In the genomic region with DNA sequence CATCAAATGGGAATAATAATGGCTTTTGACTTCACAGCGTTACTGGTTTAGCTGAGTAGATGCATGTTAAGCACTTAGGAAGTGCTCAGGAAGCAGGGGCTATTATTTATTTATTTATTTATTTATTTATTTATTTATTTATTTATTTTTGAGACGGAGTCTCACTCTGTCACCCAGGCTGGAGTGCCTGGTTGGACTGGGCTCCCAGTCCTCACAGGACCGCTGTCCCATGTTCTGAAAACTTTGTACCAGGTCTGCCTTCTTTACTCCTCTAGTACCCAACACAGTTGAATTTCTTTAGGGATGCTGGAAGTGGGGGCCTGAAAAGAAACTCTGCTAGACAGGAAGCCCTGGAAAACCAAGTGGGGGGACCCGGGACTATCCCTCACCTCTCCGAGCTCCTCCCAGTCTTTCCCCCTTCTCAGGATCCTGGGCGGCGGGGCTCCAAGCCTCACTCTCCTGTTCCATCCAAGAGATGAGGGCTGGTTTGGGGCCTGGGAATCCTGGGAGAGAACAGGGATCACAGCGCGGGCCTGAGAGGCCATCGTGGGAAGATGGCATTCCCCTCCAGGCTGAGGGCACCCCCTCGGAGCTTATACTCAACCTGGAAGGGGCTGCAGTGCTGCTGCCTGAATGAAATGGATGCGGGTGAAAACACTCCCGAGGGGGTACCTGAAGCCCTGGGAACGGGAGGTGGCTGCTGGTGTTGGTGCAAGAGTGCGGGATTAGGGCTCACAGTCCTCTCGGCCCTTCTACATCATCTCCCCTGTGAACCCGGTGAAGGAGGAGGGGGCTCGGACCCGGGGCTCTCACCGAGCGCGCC, we compare ENCODE assay signal across 8 cellular contexts. TPM values are rescaled to one million over a fixed set of nuclear protein-coding genes. Genes with fewer than 3 reads are reported as not detected.
DNase-seq lines count a peak whose midpoint lies in the region; ATAC-seq, FAIRE-seq and TF ChIP-seq lines count a peak whose summit lies in the region.

No MANE protein-coding gene starts in this region.

- no peak; the same call in 1 of the 2 replicates for TF ChIP-seq POLR2A in A549 (IDR thresholded peaks at IDR 0.05; ENCODE audit: low read length)

- TF ChIP-seq RAD21 in A549 (conservative IDR thresholded peaks at IDR 0.05 in 1 of 2, IDR thresholded peaks at IDR 0.05 in 1 of 2) = no peak

- peak overlapping the region; percentile 81 for H3K4ac ChIP-seq in neuronal stem cell (ENCODE audit: low read length)

- no peaks in the 10 kb centered on the region for H3K27me3 Mint-ChIP-seq in activated B cell treated with CpG ODN at 0.5 μM for 24 hours

- H3K4me3 Mint-ChIP-seq in activated B cell treated with CpG ODN at 0.5 μM for 24 hours = peak overlapping the region; percentile 87

- TF ChIP-seq EP300 in A549 (IDR thresholded peaks at IDR 0.05) = no peak

- no peaks in the 10 kb centered on the region for H3K9me3 Mint-ChIP-seq in activated B cell treated with CpG ODN at 0.5 μM for 24 hours

- H2AK5ac ChIP-seq in neuronal stem cell (ENCODE audit: low read depth, low read length) = peak overlapping the region; percentile 68

- 64% methylated on average over 16 of the region's 22 CpGs for WGBS in A549 (ENCODE audit: missing lambda C conversion rate)
- no CpG with 5 or more reads among the region's 22 CpGs for WGBS in neuronal stem cell (ENCODE audit: extremely low coverage in 2 of 2, insufficient read length in 2 of 2, insufficient replicate concordance in 1 of 2), 2 donors

- H3K18ac ChIP-seq in neuronal stem cell (ENCODE audit: low read length) = peak overlapping the region; percentile 96

- no peaks in the 10 kb centered on the region for H3K27me3 ChIP-seq in neuronal stem cell (ENCODE audit: control insufficient read depth in 3 of 3, insufficient read depth in 3 of 3, low read depth in 1 of 3, low read length in 3 of 3)

- H3K4me3 ChIP-seq in A549 (peak overlapping the region; percentile 53), neuronal stem cell (ENCODE audit: low read length in 2 of 2) (peak overlapping the region; percentile 88 to 94)

- TF ChIP-seq CTCF in A549 (IDR thresholded peaks at IDR 0.05) (no peak), activated B cell treated with CpG ODN at 0.5 μM for 24 hours (IDR thresholded peaks at IDR 0.05) (no peak)

- no peak for FAIRE-seq in A549 (lab: Jason Lieb, UNC)

- peak overlapping the region; percentile 97 for H3K9ac ChIP-seq in neuronal stem cell (ENCODE audit: low read depth, low read length, poor library complexity)

- POLR2A ChIA-PET in A549 (lab: Yijun Ruan, JAX) (interaction anchor here (0.7 to 2.7 kb wide), 3 partner anchors 13 to 119 kb away, joined by 4 to 44 read pairs (median 6); partner anchors contain the start of gene ZNF764), activated B cell treated with CpG ODN at 0.5 μM for 24 hours (lab: Charles Lee) (interaction anchor here (0.8 to 2.9 kb wide), 25 partner anchors 12 to 505 kb away, joined by 3 to 152 read pairs (median 9); partner anchors contain the start of genes ALDOA, CD2BP2, CORO1A and DCTPP1)

- intact Hi-C loops in activated B cell treated with CpG ODN at 0.5 μM for 24 hours (cut with micrococcal nuclease) = loop anchor here (1.0 kb wide), 2 partner anchors 36 to 44 kb away; no protein-coding TSS in a partner anchor

- H3K36me3 ChIP-seq in neuronal stem cell (replicated peaks in 1 of 2; ENCODE audit: control insufficient read depth in 2 of 2, insufficient read depth in 2 of 2, low read length in 2 of 2) = peaks cover under 1 to 7% of the 10 kb centered on the region in 2 donors

- H3K4me2 ChIP-seq in A549 (peak overlapping the region; percentile 90), neuronal stem cell (ENCODE audit: insufficient read depth, low read length, poor library complexity, severe bottlenecking) (peak overlapping the region; percentile 62)

- no peaks in the 10 kb centered on the region for H3K36me3 Mint-ChIP-seq in activated B cell treated with CpG ODN at 0.5 μM for 24 hours (ENCODE audit: low read depth)

- peak overlapping the region; percentile 96 for H2AFZ ChIP-seq in neuronal stem cell (ENCODE audit: low read length)

- H3K14ac ChIP-seq in neuronal stem cell (ENCODE audit: low read length) = peak overlapping the region; percentile 77

- peak overlapping the region; percentile 97 for H2BK5ac ChIP-seq in neuronal stem cell (ENCODE audit: low read length)

- no peak overlapping the region for H2BK15ac ChIP-seq in neuronal stem cell (ENCODE audit: low read length)

- H3K4me1 Mint-ChIP-seq in activated B cell treated with CpG ODN at 0.5 μM for 24 hours = peaks cover 41% of the 10 kb centered on the region

- DNase-seq in A549 (ENCODE audit: low read depth in 1 of 2, low spot score in 1 of 2) (no peak), activated B cell treated with CpG ODN at 0.5 μM for 24 hours (no peak), foreskin melanocyte (peak; percentile 26), neuronal stem cell (ENCODE audit: low spot score) (peak; percentile 23), NCI-H446 treated with DMSO at 0.1 percent for 48 hours (lab: John Stamatoyannopoulos, UW) (no peak)
- no peak for DNase-seq in central memory CD4-positive, alpha-beta T cell

- peak overlapping the region; percentile 89 for H3K27ac Mint-ChIP-seq in activated B cell treated with CpG ODN at 0.5 μM for 24 hours

- no peak overlapping the region for H4K91ac ChIP-seq in neuronal stem cell (ENCODE audit: low read depth, low read length, poor library complexity)

- peaks cover 5% of the 10 kb centered on the region for H3K79me1 ChIP-seq in neuronal stem cell (ENCODE audit: low read depth, low read length)

- H2BK120ac ChIP-seq in neuronal stem cell (ENCODE audit: low read depth, low read length) = no peak overlapping the region

- H3K27ac ChIP-seq in A549 (peak overlapping the region; percentile 87 to 98), neuronal stem cell (replicated peaks; ENCODE audit: low read length) (peak overlapping the region; percentile 96)

- CTCF ChIA-PET in A549 (lab: Yijun Ruan, JAX) (interaction anchor here (1.0 to 2.8 kb wide), 6 partner anchors 9 to 58 kb away, joined by 3 to 14 read pairs (median 6); partner anchors contain the start of gene ZNF764), activated B cell treated with CpG ODN at 0.5 μM for 24 hours (lab: Charles Lee) (interaction anchor here (1.2 to 2.8 kb wide), 3 partner anchors 12 to 141 kb away, joined by 5 to 13 read pairs (median 12); partner anchors contain the start of genes DCTPP1 and ZNF764)

- ATAC-seq in A549 = peak in 1 of 2 experiments; percentile 1; a peak in 2 of 6 replicates
- peak; percentile 2 for ATAC-seq in GM21447 (IDR thresholded peaks at IDR 0.05; ENCODE audit: unreplicated experiment)
- no peak for ATAC-seq in activated B cell treated with CpG ODN at 0.5 μM for 24 hours (ENCODE audit: low read depth)
- no peak for ATAC-seq in GM18517 (IDR thresholded peaks at IDR 0.05; ENCODE audit: unreplicated experiment)

- H4K8ac ChIP-seq in neuronal stem cell (ENCODE audit: low read depth, low read length) = peak overlapping the region; percentile 29

- H3K23ac ChIP-seq in neuronal stem cell (ENCODE audit: low read depth, low read length, poor library complexity) = peak overlapping the region; percentile 89

- H3K4me1 ChIP-seq in A549 (peaks cover 42% of the 10 kb centered on the region), neuronal stem cell (ENCODE audit: control insufficient read depth in 2 of 2, insufficient read depth in 1 of 2, low read depth in 1 of 2, low read length in 2 of 2) (peaks cover 0 to 4% of the 10 kb centered on the region in 2 donors)

- no peak overlapping the region for H2BK12ac ChIP-seq in neuronal stem cell (ENCODE audit: low read length)

- H3K9me3 ChIP-seq in A549 (no peaks in the 10 kb centered on the region), neuronal stem cell (replicated peaks in 1 of 2; ENCODE audit: control insufficient read depth in 2 of 2, insufficient read depth in 1 of 2, low read depth in 1 of 2, low read length in 2 of 2) (peaks cover 0 to 3% of the 10 kb centered on the region in 2 donors)

RNA-seq across cellular contexts. Expression of gene ZNF688, which starts 0.7 kb away (rescaled TPM):
- polyA plus RNA-seq in A549 (2011; rRNA removed) = 4.8 and 6.7 TPM in 2 replicates
- polyA plus RNA-seq in A549 (2012; cell fraction: cytosol; rRNA removed) = 5.1 and 5.6 TPM in 2 replicates
- polyA plus RNA-seq in A549 (2012; cell fraction: nucleus; rRNA removed) = 3.5 and 4.5 TPM in 2 replicates
- 4.6 to 5.4 TPM (median 4.8 TPM) in 3 replicates for polyA plus RNA-seq in A549 (2017; fragmentation: RNase III; extraction: RNeasy Plus Mini Kit Qiagen cat#74134 plus additional on column Dnase treatment)
- 1.6 and 2.4 TPM in 2 replicates for polyA minus RNA-seq in A549 (2011; rRNA and poly(A)+ RNA removed)
- total RNA-seq in activated B cell treated with CpG ODN at 0.5 μM for 24 hours = 13.9 and 14.7 TPM in 2 replicates
- 6.6 TPM for polyA plus RNA-seq in neuronal stem cell (2013, experiment 1 of 2)
- polyA plus RNA-seq in neuronal stem cell (2013, experiment 2 of 2) = 7.2 TPM

RNA-seq across cellular contexts. Expression of gene ZNF764, which starts 12.7 kb away (rescaled TPM):
- polyA plus RNA-seq in A549 (2011; rRNA removed) (2.9 and 3.0 TPM in 2 replicates), A549 (2017; fragmentation: RNase III; extraction: RNeasy Plus Mini Kit Qiagen cat#74134 plus additional on column Dnase treatment) (3.5 to 4.0 TPM (median 4.0 TPM) in 3 replicates)
- 3.6 and 4.5 TPM in 2 replicates for polyA plus RNA-seq in A549 (2012; cell fraction: cytosol; rRNA removed)
- polyA plus RNA-seq in A549 (2012; cell fraction: nucleus; rRNA removed) = 5.7 and 6.5 TPM in 2 replicates
- 2.0 and 3.1 TPM in 2 replicates for polyA minus RNA-seq in A549 (2011; rRNA and poly(A)+ RNA removed)
- total RNA-seq in activated B cell treated with CpG ODN at 0.5 μM for 24 hours = 16.1 and 19.2 TPM in 2 replicates
- 7.9 TPM for polyA plus RNA-seq in neuronal stem cell (2013, experiment 1 of 2)
- polyA plus RNA-seq in neuronal stem cell (2013, experiment 2 of 2) = 8.0 TPM

RNA-seq across cellular contexts. Expression of gene ZNF785, which starts 14.7 kb away (rescaled TPM):
- polyA plus RNA-seq in A549 (2011; rRNA removed) (not detected in 2 replicates), A549 (2017; fragmentation: RNase III; extraction: RNeasy Plus Mini Kit Qiagen cat#74134 plus additional on column Dnase treatment) (not detected in 3 replicates)
- polyA plus RNA-seq in A549 (2012; cell fraction: cytosol; rRNA removed) = not detected in 2 replicates
- polyA plus RNA-seq in A549 (2012; cell fraction: nucleus; rRNA removed) = not detected in 2 replicates
- not detected in 2 replicates for polyA minus RNA-seq in A549 (2011; rRNA and poly(A)+ RNA removed)
- total RNA-seq in activated B cell treated with CpG ODN at 0.5 μM for 24 hours = 20.0 and 22.8 TPM in 2 replicates
- polyA plus RNA-seq in neuronal stem cell (2013, experiment 1 of 2) = 12.5 TPM
- polyA plus RNA-seq in neuronal stem cell (2013, experiment 2 of 2) = 12.6 TPM

RNA-seq across cellular contexts. Expression of gene ZNF747, which starts 36.2 kb away (rescaled TPM):
- polyA plus RNA-seq in A549 (2011; rRNA removed) = 4.8 and 5.2 TPM in 2 replicates
- 2.6 and 4.2 TPM in 2 replicates for polyA plus RNA-seq in A549 (2012; cell fraction: cytosol; rRNA removed)
- polyA plus RNA-seq in A549 (2012; cell fraction: nucleus; rRNA removed) = 3.0 and 3.8 TPM in 2 replicates
- polyA plus RNA-seq in A549 (2017; fragmentation: RNase III; extraction: RNeasy Plus Mini Kit Qiagen cat#74134 plus additional on column Dnase treatment) = 3.6 to 5.0 TPM (median 4.6 TPM) in 3 replicates
- 4.3 and 4.9 TPM in 2 replicates for polyA minus RNA-seq in A549 (2011; rRNA and poly(A)+ RNA removed)
- total RNA-seq in activated B cell treated with CpG ODN at 0.5 μM for 24 hours = 16.3 and 21.6 TPM in 2 replicates
- 6.9 TPM for polyA plus RNA-seq in neuronal stem cell (2013, experiment 1 of 2)
- 6.8 TPM for polyA plus RNA-seq in neuronal stem cell (2013, experiment 2 of 2)

RNA-seq across cellular contexts. Expression of gene ZNF689, which starts 39.4 kb away (rescaled TPM):
- 6.8 and 7.1 TPM in 2 replicates for polyA plus RNA-seq in A549 (2011; rRNA removed)
- polyA plus RNA-seq in A549 (2012; cell fraction: cytosol; rRNA removed) = 4.9 and 8.9 TPM in 2 replicates
- 9.3 and 12.7 TPM in 2 replicates for polyA plus RNA-seq in A549 (2012; cell fraction: nucleus; rRNA removed)
- polyA plus RNA-seq in A549 (2017; fragmentation: RNase III; extraction: RNeasy Plus Mini Kit Qiagen cat#74134 plus additional on column Dnase treatment) = 6.5 to 7.4 TPM (median 7.0 TPM) in 3 replicates
- 7.9 and 11.1 TPM in 2 replicates for polyA minus RNA-seq in A549 (2011; rRNA and poly(A)+ RNA removed)
- total RNA-seq in activated B cell treated with CpG ODN at 0.5 μM for 24 hours = 10.1 and 11.6 TPM in 2 replicates
- polyA plus RNA-seq in neuronal stem cell (2013, experiment 1 of 2) = 17.0 TPM
- 18.5 TPM for polyA plus RNA-seq in neuronal stem cell (2013, experiment 2 of 2)

Comparison
In these comparisons a context has a peak if more than half of its experiments do, and no peak if none do; other contexts are left out.
1. DNase-seq: peak in foreskin melanocyte (single experiment) and neuronal stem cell (single experiment); none in A549 (0 of 2), activated B cell treated with CpG ODN at 0.5 μM for 24 hours (single experiment), NCI-H446 treated with DMSO at 0.1 percent for 48 hours (single experiment) and central memory CD4-positive, alpha-beta T cell (single experiment).